29 cellular contexts compared by ENCODE assay signal in the genomic region with DNA sequence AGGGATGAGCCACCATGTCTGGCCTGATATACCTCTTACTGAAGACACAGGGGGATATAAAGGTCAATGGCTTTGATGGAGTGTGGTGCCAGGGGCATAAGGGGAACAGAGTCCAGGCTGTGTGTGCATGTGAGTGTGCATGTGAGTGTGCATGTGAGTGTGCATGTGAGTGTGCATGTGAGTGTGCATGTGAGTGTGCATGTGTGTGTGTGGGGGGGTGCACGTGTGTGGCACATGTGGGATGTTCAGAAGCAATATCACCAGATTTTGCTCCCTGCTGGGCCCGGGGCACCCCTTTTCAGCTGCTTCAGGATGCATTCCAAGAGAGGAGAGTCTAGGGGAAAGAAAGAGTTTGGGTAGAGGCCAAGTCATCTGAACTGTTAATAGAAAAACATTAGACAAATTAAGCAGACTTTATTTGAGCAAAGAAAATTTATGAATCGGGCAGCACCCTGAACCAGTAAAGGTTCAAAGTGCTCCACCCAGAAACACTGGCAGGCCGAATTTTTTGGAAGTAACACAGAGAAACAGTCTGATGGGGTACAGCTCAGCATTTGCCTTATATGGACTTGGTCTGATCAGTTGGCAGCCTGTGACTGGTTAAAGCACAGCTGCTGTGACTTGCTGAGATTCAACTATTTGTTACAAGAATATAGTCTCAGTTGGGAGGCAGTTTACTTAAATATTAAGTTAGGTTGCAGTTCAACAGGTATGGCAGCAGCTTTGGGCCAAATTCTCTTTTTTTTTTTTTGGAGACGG. TPM values are rescaled to one million over a fixed set of nuclear protein-coding genes. Genes with fewer than 3 reads are reported as not detected.
"Had no signal": no experiment of that assay in that cellular context is flagged by ENCODE, and none has a peak within 500 bp of the region (broad histone marks: within the 10 kb centered on the region; RNA-seq: fewer than 3 reads in every experiment).

No MANE protein-coding gene starts in this region.

- ATAC-seq: activated CD8-positive, alpha-beta T cell treated with anti-CD3 and anti-CD28 coated beads, Interleukin-2, amount 10 ng/mL, durations not matched to agents 7 days and 5 days; activated naive CD8-positive, alpha-beta T cell treated with anti-CD3 and anti-CD28 coated beads, Interleukin-2, amount 50 U/mL, for 24 hours; body of pancreas; heart left ventricle; left cardiac atrium; naive thymus-derived CD4-positive, alpha-beta T cell; sciatic nerve; stimulated activated effector memory CD8-positive, alpha-beta T cell treated with anti-CD3 and anti-CD28 coated beads, Interleukin-12 subunit alpha, Interleukin-12 subunit beta, amount 100 ng/mL, for 72 hours; stimulated activated naive CD8-positive, alpha-beta T cell treated with anti-CD3 and anti-CD28 coated beads, Interleukin-15, amount 100 ng/mL, for 72 hours had no signal

- DNase-seq: activated CD4-positive, alpha-beta T cell treated with anti-CD3 and anti-CD28 coated beads, Interleukin-2, amount 10 ng/mL, durations not matched to agents 7 days and 5 days; activated CD4-positive, CD25-positive, alpha-beta regulatory T cell treated with anti-CD3 and anti-CD28 coated beads, Interleukin-2, amount 50 U/mL, for 72 hours; activated CD8-positive, alpha-beta T cell treated with anti-CD3 and anti-CD28 coated beads, Interleukin-2, amount 10 ng/mL, durations not matched to agents 7 days and 5 days; activated gamma-delta T cell; activated naive CD4-positive, alpha-beta T cell treated with anti-CD3 and anti-CD28 coated beads, Interleukin-2, amount 50 U/mL, for 16 hours; activated naive CD8-positive, alpha-beta T cell treated with anti-CD3 and anti-CD28 coated beads, Interleukin-2, amount 50 U/mL, for 24 hours; body of pancreas; effector CD4-positive, alpha-beta T cell; heart left ventricle; left cardiac atrium; mesenchymal stem cell; naive thymus-derived CD4-positive, alpha-beta T cell; occipital lobe; small intestine; stimulated activated CD4-positive, alpha-beta T cell treated with anti-CD3 and anti-CD28 coated beads, Interleukin-2, amount 100 ng/mL, for 24 hours; stimulated activated naive CD8-positive, alpha-beta T cell treated with anti-CD3 and anti-CD28 coated beads, Interleukin-15, amount 100 ng/mL, for 72 hours; uterus; WERI-Rb-1 had no signal

- H3K9me3 ChIP-seq: body of pancreas, heart left ventricle, suprapubic skin, tibial nerve, uterus had no signal

- H3K4me3 ChIP-seq: body of pancreas, cardiac muscle cell, heart left ventricle, suprapubic skin, tibial nerve, uterus had no signal

- H3K4me1 ChIP-seq: heart left ventricle, suprapubic skin, tibial nerve, uterus had no signal

- H3K36me3 ChIP-seq: cardiac muscle cell, heart left ventricle, suprapubic skin, uterus, WERI-Rb-1 had no signal

- FAIRE-seq: endometrium, islet of Langerhans, small intestine, TTC549 had no signal

- H3K27me3 ChIP-seq: body of pancreas, cardiac muscle cell, heart left ventricle, suprapubic skin, tibial nerve, uterus had no signal

- H3K27ac ChIP-seq: body of pancreas, cardiac muscle cell, heart left ventricle, suprapubic skin, tibial nerve, uterus, WERI-Rb-1 had no signal

RNA-seq across cellular contexts. Expression of a gene that starts 9.7 kb away (rescaled TPM):
- total RNA-seq: activated CD8-positive, alpha-beta T cell treated with anti-CD3 and anti-CD28 coated beads, Interleukin-2, amount 10 ng/mL, durations not matched to agents 7 days and 5 days; activated T-helper 1 cell treated with anti-CD3 and anti-CD28 coated beads, Interleukin-12 subunit alpha, Interleukin-12 subunit beta, Interleukin-2, Interleukin-4 antibody, amounts not matched to agents 30 ng/mL and 10 ng/mL and 1 ng/mL, durations not matched to agents 14 hours and 24 hours and 36 hours; body of pancreas; epithelial cell of proximal tubule; fibroblast of villous mesenchyme; naive thymus-derived CD4-positive, alpha-beta T cell had no signal
- polyA plus RNA-seq: cardiac muscle cell; naive thymus-derived CD4-positive, alpha-beta T cell had no signal

RNA-seq across cellular contexts. Expression of a gene that starts 31.0 kb away (rescaled TPM):
- total RNA-seq: activated CD4-positive, alpha-beta T cell treated with anti-CD3 and anti-CD28 coated beads, Interleukin-2, amount 10 ng/mL, durations not matched to agents 7 days and 5 days; activated CD8-positive, alpha-beta T cell treated with anti-CD3 and anti-CD28 coated beads, Interleukin-2, amount 10 ng/mL, durations not matched to agents 7 days and 5 days; activated T-helper 1 cell treated with anti-CD3 and anti-CD28 coated beads, Interleukin-12 subunit alpha, Interleukin-12 subunit beta, Interleukin-2, Interleukin-4 antibody, amounts not matched to agents 30 ng/mL and 10 ng/mL and 1 ng/mL, durations not matched to agents 14 hours and 24 hours and 36 hours had no signal
- polyA plus RNA-seq: naive thymus-derived CD4-positive, alpha-beta T cell had no signal
